ENCODE assay signal across 12 cellular contexts in genomic region chr1:235336903-235337302, GRCh38. TPM values are rescaled to one million over a fixed set of nuclear protein-coding genes. Genes with fewer than 3 reads are reported as not detected.
DNase-seq lines count a peak whose midpoint lies in the region; ATAC-seq and TF ChIP-seq lines count a peak whose summit lies in the region.
"Had no signal": no experiment of that assay in that cellular context is flagged by ENCODE, and none has a peak within 500 bp of the region (broad histone marks: within the 10 kb centered on the region; RNA-seq: fewer than 3 reads in every experiment).

No MANE protein-coding gene starts in this region.

- H3K4me2 ChIP-seq in SK-N-SH, result no peak overlapping the region
- H3K4me2 ChIP-seq in fibroblast of lung (ENCODE audit: extremely low read depth, insufficient read depth, low read length), result peak overlapping the region; percentile 20

- H3K36me3 ChIP-seq in SK-N-SH (replicated peaks in 1 of 2; ENCODE audit: control insufficient read depth in 1 of 2, insufficient read depth in 2 of 2, low read length in 1 of 2) (peaks cover 26 to 28% of the 10 kb centered on the region in 2 experiments), fibroblast of lung (ENCODE audit: control insufficient read depth, insufficient read depth, low read length) (no peaks in the 10 kb centered on the region), A673 (ENCODE audit: insufficient read depth, low read length, poor library complexity, severe bottlenecking) (no peaks in the 10 kb centered on the region)

- H3K4me3 ChIP-seq in SK-N-SH (ENCODE audit: low read depth in 2 of 2, low read length in 1 of 2) (no peak overlapping the region), fibroblast of lung (replicated peaks in 1 of 4; ENCODE audit: control extremely low read depth in 1 of 4, insufficient read depth in 1 of 4, low read depth in 3 of 4, low read length in 4 of 4) (no peak overlapping the region), A673 (ENCODE audit: low read depth, low read length, poor library complexity, severe bottlenecking) (no peak overlapping the region)
- H3K4me3 ChIP-seq: sigmoid colon had no signal

- TF ChIP-seq RAD21 in SK-N-SH (IDR thresholded peaks at IDR 0.05; ENCODE audit: low read length), result no peak

- DNase-seq in SK-N-SH (no peak), T-cell (peak in 6 of 34 experiments; percentile 7 to 22 (median 18)), fibroblast of lung (ENCODE audit: low read depth in 2 of 2) (peak in 1 of 2 donors; percentile 31), osteocyte (ENCODE audit: extremely low spot score, unreplicated experiment) (no peak), A673 (ENCODE audit: low spot score) (no peak), hypothalamus (lab: John Stamatoyannopoulos, UW) (no peak), cerebellar cortex (ENCODE audit: low spot score) (no peak)
- DNase-seq: activated CD8-positive, alpha-beta memory T cell treated with anti-CD3 and anti-CD28 coated beads, Interleukin-2, amount 50 U/mL, for 48 hours; effector CD4-positive, alpha-beta T cell; MV-4-11; sigmoid colon had no signal

- no peaks in the 10 kb centered on the region for H3K9me2 ChIP-seq in SK-N-SH

- peak; percentile 49; the same call in 2 of the 3 replicates for ATAC-seq in SK-N-SH treated with all-trans-retinoic acid at 6 μM for 48 hours
- ATAC-seq in T-cell (replicated peaks in 1 of 4), result peak; percentile 83 to 95 (median 90)

- peak overlapping the region; percentile 58 to 73 (median 67) for H3K4me3 Mint-ChIP-seq in T-cell
- no peak overlapping the region for H3K4me3 Mint-ChIP-seq in osteocyte (ENCODE audit: unreplicated experiment)

- H3K27me3 ChIP-seq in SK-N-SH (ENCODE audit: insufficient read depth) (no peaks in the 10 kb centered on the region), fibroblast of lung (ENCODE audit: control insufficient read depth, insufficient read depth, low read length) (no peaks in the 10 kb centered on the region), A673 (replicated peaks; ENCODE audit: insufficient read depth, low read depth, low read length, poor library complexity) (no peaks in the 10 kb centered on the region)
- H3K27me3 ChIP-seq: sigmoid colon had no signal

- H3K4me1 Mint-ChIP-seq in T-cell (peaks cover 29 to 38% (median 34%) of the 10 kb centered on the region in 3 donors), osteocyte (ENCODE audit: unreplicated experiment) (peaks cover 7% of the 10 kb centered on the region)

- POLR2A ChIA-PET in SK-N-SH (lab: Yijun Ruan, JAX), result no interaction called here
- POLR2A ChIA-PET in T-cell (lab: Charles Lee), result interaction anchor here in 1 of 2 donors (0.6 kb wide), 1 partner anchor 34 kb away, joined by 11 read pairs; no protein-coding TSS in a partner anchor
- POLR2A ChIA-PET in A673 (lab: Charles Lee; ENCODE audit: low non-redundant PET), result no interaction called here

- H3K79me2 ChIP-seq in SK-N-SH (ENCODE audit: insufficient read depth) (peaks cover 60% of the 10 kb centered on the region), fibroblast of lung (ENCODE audit: control insufficient read depth, insufficient read depth, low read length) (peaks cover 21% of the 10 kb centered on the region)

- H3K27me3 Mint-ChIP-seq in T-cell, result no peaks in the 10 kb centered on the region
- H3K27me3 Mint-ChIP-seq in osteocyte (ENCODE audit: unreplicated experiment), result no peaks in the 10 kb centered on the region

- H3K4me1 ChIP-seq in SK-N-SH (ENCODE audit: control insufficient read depth in 1 of 2, insufficient read depth in 2 of 2, low read depth in 1 of 2, low read length in 1 of 2) (no peaks in the 10 kb centered on the region; a peak in 1 of 4 replicates), fibroblast of lung (ENCODE audit: control insufficient read depth, extremely low read depth, insufficient read depth, low read length) (no peaks in the 10 kb centered on the region), A673 (ENCODE audit: insufficient read depth, low read length, poor library complexity, severe bottlenecking) (no peaks in the 10 kb centered on the region)

- H4K20me1 ChIP-seq in SK-N-SH (ENCODE audit: insufficient read depth), result peaks cover 9% of the 10 kb centered on the region; the same call in 1 of the 2 replicates
- H4K20me1 ChIP-seq in fibroblast of lung (ENCODE audit: control insufficient read depth, extremely low read depth, insufficient read depth, low read length), result no peaks in the 10 kb centered on the region

- CTCF ChIA-PET in SK-N-SH (lab: Yijun Ruan, JAX), result interaction anchor here (1.4 kb wide), 1 partner anchor 78 kb away, joined by 3 read pairs; no protein-coding TSS in a partner anchor
- CTCF ChIA-PET in T-cell (lab: Charles Lee), result interaction anchor here in 1 of 2 donors (0.9 kb wide), 1 partner anchor 75 kb away, joined by 3 read pairs; no protein-coding TSS in a partner anchor
- CTCF ChIA-PET in A673 (lab: Charles Lee), result no interaction called here

- H2AFZ ChIP-seq in SK-N-SH (ENCODE audit: low read depth) (no peak overlapping the region), fibroblast of lung (ENCODE audit: low read length) (no peak overlapping the region)

- intact Hi-C loops in A673 (cut with micrococcal nuclease; ENCODE audit: unreplicated experiment), result no loop called here

- no peaks in the 10 kb centered on the region for H3F3A ChIP-seq in SK-N-SH (replicated peaks; ENCODE audit: insufficient read depth)

- no peak overlapping the region for H3K9ac ChIP-seq in SK-N-SH
- H3K9ac ChIP-seq in fibroblast of lung (ENCODE audit: insufficient read depth, low read length), result no peak overlapping the region

- H3K27ac Mint-ChIP-seq in T-cell (peak overlapping the region; percentile 85 to 88), osteocyte (ENCODE audit: unreplicated experiment) (peak overlapping the region; percentile 65)

- BruUV-seq in A673 (replicated peaks; lab: Mats Ljungman, UMichigan), result no TSS peak

- WGBS in SK-N-SH (ENCODE audit: low lambda C conversion rate), result 95% methylated on average over 4 of the region's 4 CpGs

- H3K27ac ChIP-seq in SK-N-SH (ENCODE audit: low read depth in 2 of 2, low read length in 1 of 2) (no peak overlapping the region), fibroblast of lung (ENCODE audit: insufficient read depth, low read length) (peak overlapping the region; percentile 11), A673 (ENCODE audit: low read depth, low read length, poor library complexity, severe bottlenecking) (no peak overlapping the region)

- no peak for TF ChIP-seq EP300 in SK-N-SH (IDR thresholded peaks at IDR 0.05; ENCODE audit: borderline replicate concordance in 1 of 2, low read depth in 1 of 2, low read length in 1 of 2)

- TF ChIP-seq CTCF in SK-N-SH (IDR thresholded peaks at IDR 0.05), result no peak
- TF ChIP-seq CTCF in fibroblast of lung (conservative IDR thresholded peaks at IDR 0.05 in 1 of 2, IDR thresholded peaks at IDR 0.05 in 1 of 2; ENCODE audit: low read depth in 1 of 2, low read length in 2 of 2), result no peak
- TF ChIP-seq CTCF in osteocyte (IDR thresholded peaks at IDR 0.05), result no peak
- no peak for TF ChIP-seq CTCF in A673 (conservative IDR thresholded peaks at IDR 0.05; ENCODE audit: low read depth, low read length)

- H3K36me3 Mint-ChIP-seq in T-cell (peaks cover 12% of the 10 kb centered on the region), osteocyte (ENCODE audit: unreplicated experiment) (peaks cover 2% of the 10 kb centered on the region)

- H3K9me3 Mint-ChIP-seq in T-cell (no peaks in the 10 kb centered on the region), osteocyte (ENCODE audit: unreplicated experiment) (no peaks in the 10 kb centered on the region)

- H3K9me3 ChIP-seq in SK-N-SH (no peaks in the 10 kb centered on the region), fibroblast of lung (ENCODE audit: control insufficient read depth, insufficient read depth, low read depth, low read length) (no peaks in the 10 kb centered on the region), A673 (ENCODE audit: low read depth, low read length, poor library complexity, severe bottlenecking) (no peaks in the 10 kb centered on the region)
- H3K9me3 ChIP-seq: sigmoid colon had no signal

TF ChIP-seq in SK-N-SH treated with all-trans-retinoic acid at 6 μM for 48 hours, 23 proteins besides CTCF, POLR2A, EP300 and RAD21 (continues in another document):
- TF ChIP-seq SNAI2 (CRISPR knock-in tag; IDR thresholded peaks at IDR 0.05), result no peak
- no peak for TF ChIP-seq ZNF565 (CRISPR knock-in tag; conservative IDR thresholded peaks at IDR 0.05; ENCODE audit: low read depth)
- TF ChIP-seq ZFP30 (CRISPR knock-in tag; IDR thresholded peaks at IDR 0.05), result no peak
- no peak for TF ChIP-seq ARNTL (CRISPR knock-in tag; IDR thresholded peaks at IDR 0.05; ENCODE audit: borderline replicate concordance, low read depth)

TF ChIP-seq in SK-N-SH, 30 proteins besides CTCF, POLR2A, EP300 and RAD21 (continues in another document):
- no peak for TF ChIP-seq SIN3A (IDR thresholded peaks at IDR 0.05; ENCODE audit: borderline replicate concordance, low read depth, low read length)
- TF ChIP-seq FOXJ3 (CRISPR knock-in tag; IDR thresholded peaks at IDR 0.05), result no peak
- no peak for TF ChIP-seq TCF12 (IDR thresholded peaks at IDR 0.05)

RNA-seq across cellular contexts. Expression of gene GGPS1, which starts 8.5 kb away (rescaled TPM):
- polyA plus RNA-seq in SK-N-SH (2012; rRNA removed) (15.7 and 18.5 TPM in 2 replicates), fibroblast of lung (28.1 and 37.5 TPM in 2 replicates)
- polyA plus RNA-seq in SK-N-SH (2012; cell fraction: cytosol; rRNA removed), result 25.2 and 28.2 TPM in 2 replicates
- polyA plus RNA-seq in SK-N-SH (2012; cell fraction: nucleus; rRNA removed), result 7.8 and 10.6 TPM in 2 replicates
- total RNA-seq in T-cell (10 to 100 TPM; 32.2 to 44.0 (median 39.8) TPM), fibroblast of lung (18.2 and 24.3 TPM in 2 replicates), osteocyte (37.1 and 42.5 TPM in 2 replicates), A673 (2021) (26.8 and 30.4 TPM in 2 replicates)
- polyA plus RNA-seq in fibroblast of lung (2012), result 24.0 and 33.1 TPM in 2 replicates
- 1.4 and 4.7 TPM in 2 replicates for polyA minus RNA-seq in fibroblast of lung (ENCODE audit: low replicate concordance)

RNA-seq across cellular contexts. Expression of gene ARID4B, which starts 8.9 kb away (rescaled TPM):
- 4.4 and 5.6 TPM in 2 replicates for polyA plus RNA-seq in SK-N-SH (2012; rRNA removed)
- polyA plus RNA-seq in SK-N-SH (2012; cell fraction: cytosol; rRNA removed), result 6.0 and 6.9 TPM in 2 replicates
- polyA plus RNA-seq in SK-N-SH (2012; cell fraction: nucleus; rRNA removed), result 9.3 and 14.3 TPM in 2 replicates
- total RNA-seq in T-cell, result 100 to 1,000 TPM in 2 of 5 donors, 10 to 100 TPM in 3; 70.4 to 151 (median 79.1) TPM
- total RNA-seq in fibroblast of lung, result 40.6 and 42.4 TPM in 2 replicates
- 10.7 and 15.3 TPM in 2 replicates for polyA plus RNA-seq in fibroblast of lung
- 12.0 and 15.3 TPM in 2 replicates for polyA plus RNA-seq in fibroblast of lung (2012)
- polyA minus RNA-seq in fibroblast of lung (ENCODE audit: low replicate concordance), result 5.1 and 17.0 TPM in 2 replicates
- 41.3 and 41.5 TPM in 2 replicates for total RNA-seq in osteocyte
- 17.6 and 18.1 TPM in 2 replicates for total RNA-seq in A673 (2021)

RNA-seq across cellular contexts. Expression of gene TBCE, which starts 30.3 kb away (rescaled TPM):
- polyA plus RNA-seq in SK-N-SH (2012; rRNA removed), result 18.3 and 26.2 TPM in 2 replicates
- polyA plus RNA-seq in SK-N-SH (2012; cell fraction: cytosol; rRNA removed), result 24.7 and 29.8 TPM in 2 replicates
- polyA plus RNA-seq in SK-N-SH (2012; cell fraction: nucleus; rRNA removed), result 24.9 and 42.8 TPM in 2 replicates
- total RNA-seq in T-cell, result 10 to 100 TPM; 15.6 to 21.5 (median 18.6) TPM
- total RNA-seq in fibroblast of lung, result 18.2 and 31.4 TPM in 2 replicates
- 32.0 and 46.9 TPM in 2 replicates for polyA plus RNA-seq in fibroblast of lung
- polyA plus RNA-seq in fibroblast of lung (2012), result 34.6 and 42.3 TPM in 2 replicates
- 1.3 and 4.4 TPM in 2 replicates for polyA minus RNA-seq in fibroblast of lung (ENCODE audit: low replicate concordance)
- 30.3 and 31.8 TPM in 2 replicates for total RNA-seq in osteocyte
- 22.1 and 26.3 TPM in 2 replicates for total RNA-seq in A673 (2021)
